ENCODE assay signal across 21 cellular contexts in the genomic region with DNA sequence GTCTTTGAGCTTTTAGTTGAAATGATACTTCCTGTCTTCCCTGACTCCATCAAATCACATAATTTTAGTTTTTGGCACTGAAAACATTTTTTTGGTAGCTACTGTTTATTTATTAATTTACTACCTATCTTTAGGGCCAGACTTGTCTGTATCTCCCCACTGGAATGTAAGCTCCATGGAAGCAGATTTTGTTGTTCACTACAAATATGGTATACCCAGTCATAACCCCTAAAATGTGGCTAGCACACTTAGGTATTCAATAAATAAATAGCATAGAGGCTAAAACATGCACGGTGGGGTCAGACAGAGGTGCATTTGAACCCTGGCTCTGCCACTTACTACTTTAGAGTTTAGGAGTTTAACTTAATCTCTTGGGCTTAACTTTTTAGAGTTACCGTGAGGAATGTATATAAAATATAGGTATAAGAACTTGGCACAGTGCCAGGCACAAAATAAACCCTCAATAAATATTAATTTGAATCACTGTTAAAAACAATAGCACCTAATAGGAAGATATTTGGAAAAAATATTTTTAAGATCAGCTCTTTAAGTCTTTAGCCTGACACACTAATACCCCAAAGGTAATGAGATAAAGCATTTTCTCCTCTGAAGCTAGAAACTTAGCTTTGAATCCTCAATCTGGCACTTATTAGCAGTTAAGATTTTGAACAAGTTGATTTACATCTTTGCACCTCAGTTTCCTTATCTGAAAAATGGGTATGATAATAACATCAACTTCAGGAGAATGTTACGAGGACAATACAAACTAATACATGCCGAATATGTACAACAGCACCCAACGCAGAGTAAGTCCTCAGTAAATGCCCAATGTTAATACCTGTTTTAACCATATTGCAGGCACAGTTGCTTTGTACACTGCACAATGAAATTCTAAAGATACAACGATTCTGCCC. TPM values are rescaled to one million over a fixed set of nuclear protein-coding genes. Genes with fewer than 3 reads are reported as not detected.
DNase-seq lines count a peak whose midpoint lies in the region; ATAC-seq and TF ChIP-seq lines count a peak whose summit lies in the region.
"Had no signal": no experiment of that assay in that cellular context is flagged by ENCODE, and none has a peak within 500 bp of the region (broad histone marks: within the 10 kb centered on the region; RNA-seq: fewer than 3 reads in every experiment).

No MANE protein-coding gene starts in this region.

- no peaks in the 10 kb centered on the region for H3K9me2 ChIP-seq in HCT116 (ENCODE audit: insufficient read depth)

- in situ Hi-C loops in Panc1 (cut with HindIII; ENCODE audit: low pct_unique_long_range_greater_than_20kb, low sequenced_read_pairs): no loop called here

- no peak overlapping the region for H3K4me2 ChIP-seq in HCT116 (ENCODE audit: low read length)
- H3K4me2 ChIP-seq: BLaER1 had no signal

- peaks cover 1% of the 10 kb centered on the region for H3K27me3 Mint-ChIP-seq in endothelial cell (ENCODE audit: unreplicated experiment)
- H3K27me3 Mint-ChIP-seq in stimulated activated naive B cell treated with anti-CD40 and anti-IgM and Interleukin-4, amounts not matched to agents 10 μg/mL and 1 μg/mL and 100 μg/mL, for 72 hours: no peaks in the 10 kb centered on the region
- no peaks in the 10 kb centered on the region for H3K27me3 Mint-ChIP-seq in stimulated activated memory B cell treated with anti-CD40 and anti-IgM and Interleukin-4, amounts not matched to agents 10 μg/mL and 1 μg/mL and 100 μg/mL, for 72 hours
- H3K27me3 Mint-ChIP-seq: CD4-positive, alpha-beta T cell had no signal

- WGBS in gastroesophageal sphincter (ENCODE audit: low coverage in 1 of 2), 2 donors: 79 to 88% methylated on average over 6 of the region's 6 CpGs

- H3K79me2 ChIP-seq in ACC112 (ENCODE audit: control insufficient read depth, insufficient read depth, low read length, unreplicated experiment) (no peaks in the 10 kb centered on the region), HCT116 (ENCODE audit: insufficient read depth, low read length) (no peaks in the 10 kb centered on the region)

- no peak for DNase-seq in HCT116 (ENCODE audit: low read depth, low spot score)
- DNase-seq in Panc1 (ENCODE audit: low read depth, low spot score): no peak
- DNase-seq in endothelial cell (ENCODE audit: low spot score): no peak
- DNase-seq in activated CD4-positive, alpha-beta T cell treated with anti-CD3 and anti-CD28 coated beads, Interleukin-2, amount 50 U/mL, for 48 hours: no peak
- no peak for DNase-seq in stimulated activated naive B cell treated with anti-CD40 and anti-IgM and Interleukin-4, amounts not matched to agents 10 μg/mL and 1 μg/mL and 100 μg/mL, for 72 hours
- DNase-seq: CD4-positive, alpha-beta T cell; COR-L47; DMS 273 treated with DMSO at 0.1 percent for 48 hours; DND-41; KBM-7; NCI-H1092 treated with DMSO at 0.1 percent for 48 hours; NCI-H1436 treated with DMSO at 0.1 percent for 48 hours; NCI-H1930; NCI-H2227 treated with DMSO at 0.1 percent for 48 hours; NCI-H510A; NK-92 treated with Interleukin-12 subunit alpha and Interleukin-12 subunit beta, amount 100 ng/mL, for 24 hours; SHP77 had no signal

- H3K27ac Mint-ChIP-seq in endothelial cell (ENCODE audit: unreplicated experiment): peak overlapping the region; percentile 3
- no peak overlapping the region for H3K27ac Mint-ChIP-seq in stimulated activated naive B cell treated with anti-CD40 and anti-IgM and Interleukin-4, amounts not matched to agents 10 μg/mL and 1 μg/mL and 100 μg/mL, for 72 hours
- no peak overlapping the region for H3K27ac Mint-ChIP-seq in stimulated activated memory B cell treated with anti-CD40 and anti-IgM and Interleukin-4, amounts not matched to agents 10 μg/mL and 1 μg/mL and 100 μg/mL, for 72 hours
- H3K27ac Mint-ChIP-seq: CD4-positive, alpha-beta T cell had no signal

- TF ChIP-seq EP300 in gastroesophageal sphincter (IDR thresholded peaks at IDR 0.05): no peak

- H3K4me1 ChIP-seq in ACC112 (ENCODE audit: control insufficient read depth, insufficient read depth, low read length, unreplicated experiment) (peaks cover 26% of the 10 kb centered on the region), HCT116 (ENCODE audit: control insufficient read depth in 1 of 2, insufficient read depth in 2 of 2, low read length in 2 of 2) (peaks cover 15 to 34% of the 10 kb centered on the region in 2 experiments), Panc1 (ENCODE audit: control insufficient read depth, insufficient read depth, low read length) (peaks cover 22% of the 10 kb centered on the region), gastroesophageal sphincter (no peaks in the 10 kb centered on the region)
- H3K4me1 ChIP-seq: BLaER1 had no signal

- H3K9ac ChIP-seq in HCT116 (ENCODE audit: low read length): no peak overlapping the region
- H3K9ac ChIP-seq: BLaER1 had no signal

- TF ChIP-seq RAD21 in HCT116 (IDR thresholded peaks at IDR 0.05; ENCODE audit: low read depth): no peak

- no peaks in the 10 kb centered on the region for H3K9me3 Mint-ChIP-seq in endothelial cell (ENCODE audit: unreplicated experiment)
- H3K9me3 Mint-ChIP-seq in stimulated activated naive B cell treated with anti-CD40 and anti-IgM and Interleukin-4, amounts not matched to agents 10 μg/mL and 1 μg/mL and 100 μg/mL, for 72 hours: no peaks in the 10 kb centered on the region
- no peaks in the 10 kb centered on the region for H3K9me3 Mint-ChIP-seq in stimulated activated memory B cell treated with anti-CD40 and anti-IgM and Interleukin-4, amounts not matched to agents 10 μg/mL and 1 μg/mL and 100 μg/mL, for 72 hours
- H3K9me3 Mint-ChIP-seq: CD4-positive, alpha-beta T cell had no signal

- ATAC-seq in HCT116: no peak
- no peak for ATAC-seq in Panc1
- ATAC-seq in stimulated activated naive B cell treated with anti-CD40 and anti-IgM and Interleukin-4, amounts not matched to agents 10 μg/mL and 1 μg/mL and 100 μg/mL, for 72 hours (replicated peaks): no peak
- no peak for ATAC-seq in gastroesophageal sphincter
- no peak for ATAC-seq in stimulated activated memory B cell treated with anti-CD40 and anti-IgM and Interleukin-4, amounts not matched to agents 10 μg/mL and 1 μg/mL and 100 μg/mL, for 72 hours

- H3K36me3 ChIP-seq in ACC112 (ENCODE audit: insufficient read depth, low read length) (peaks cover 12% of the 10 kb centered on the region; the same call in 1 of the 2 replicates), HCT116 (ENCODE audit: control insufficient read depth in 1 of 2, insufficient read depth in 2 of 2, low read length in 2 of 2) (peaks cover 2 to 9% of the 10 kb centered on the region in 2 experiments; a peak in 1 of 4 replicates), Panc1 (ENCODE audit: control insufficient read depth, insufficient read depth, low read length) (peaks cover 13% of the 10 kb centered on the region), gastroesophageal sphincter (peaks cover 0 to 68% of the 10 kb centered on the region in 2 donors)

- H4K20me1 ChIP-seq in HCT116 (ENCODE audit: insufficient read depth): no peaks in the 10 kb centered on the region
- H4K20me1 ChIP-seq: BLaER1 had no signal

- TF ChIP-seq POLR2A in HCT116 (IDR thresholded peaks at IDR 0.05; ENCODE audit: borderline replicate concordance, extremely low read depth, insufficient read depth, insufficient read length): no peak
- no peak for TF ChIP-seq POLR2A in gastroesophageal sphincter (IDR thresholded peaks at IDR 0.05)

- H3K9me3 ChIP-seq in HCT116 (ENCODE audit: control insufficient read depth in 1 of 2, insufficient read depth in 1 of 2, low read depth in 1 of 2, low read length in 2 of 2): no peaks in the 10 kb centered on the region
- no peaks in the 10 kb centered on the region for H3K9me3 ChIP-seq in Panc1 (ENCODE audit: control insufficient read depth, insufficient read depth, low read depth, low read length)
- H3K9me3 ChIP-seq in gastroesophageal sphincter: no peaks in the 10 kb centered on the region
- H3K9me3 ChIP-seq: BLaER1 had no signal

- peaks cover 49% of the 10 kb centered on the region for H3K36me3 Mint-ChIP-seq in endothelial cell (ENCODE audit: low read depth, unreplicated experiment)
- H3K36me3 Mint-ChIP-seq in stimulated activated naive B cell treated with anti-CD40 and anti-IgM and Interleukin-4, amounts not matched to agents 10 μg/mL and 1 μg/mL and 100 μg/mL, for 72 hours: peaks cover 41 to 63% of the 10 kb centered on the region in 2 donors
- H3K36me3 Mint-ChIP-seq in stimulated activated memory B cell treated with anti-CD40 and anti-IgM and Interleukin-4, amounts not matched to agents 10 μg/mL and 1 μg/mL and 100 μg/mL, for 72 hours: peaks cover 74% of the 10 kb centered on the region

- H3K27ac ChIP-seq in ACC112 (ENCODE audit: low read depth, low read length) (peak overlapping the region; percentile 63), HCT116 (ENCODE audit: low read depth, low read length) (peak overlapping the region; percentile 84), Panc1 (ENCODE audit: low read length) (peak overlapping the region; percentile 78), gastroesophageal sphincter (no peak overlapping the region)
- H3K27ac ChIP-seq: BLaER1 had no signal

- H3K4me3 Mint-ChIP-seq in endothelial cell (ENCODE audit: unreplicated experiment): peak overlapping the region; percentile 16
- H3K4me3 Mint-ChIP-seq in stimulated activated naive B cell treated with anti-CD40 and anti-IgM and Interleukin-4, amounts not matched to agents 10 μg/mL and 1 μg/mL and 100 μg/mL, for 72 hours: no peak overlapping the region
- H3K4me3 Mint-ChIP-seq in stimulated activated memory B cell treated with anti-CD40 and anti-IgM and Interleukin-4, amounts not matched to agents 10 μg/mL and 1 μg/mL and 100 μg/mL, for 72 hours: no peak overlapping the region
- H3K4me3 Mint-ChIP-seq: CD4-positive, alpha-beta T cell had no signal

- BruUV-seq in HCT116 (replicated peaks; lab: Mats Ljungman, UMichigan) (no TSS peak), Panc1 (replicated peaks; lab: Mats Ljungman, UMichigan) (no TSS peak)

- RAD21 ChIA-PET in HCT116 (lab: Charles Lee; ENCODE audit: low non-redundant PET in 1 of 2, low total read pairs in 2 of 2, uncharacterized antibody in 2 of 2, unreplicated experiment in 2 of 2): no interaction called here

- CTCF ChIA-PET in HCT116 (lab: Charles Lee): no interaction called here
- CTCF ChIA-PET in Panc1 (lab: Charles Lee): no interaction called here

- H3K4me3 ChIP-seq in ACC112 (ENCODE audit: low read depth, low read length) (peak overlapping the region; percentile 43; the same call in 1 of the 2 replicates), HCT116 (replicated peaks in 1 of 2; ENCODE audit: low read depth in 1 of 2, low read length in 2 of 2) (no peak overlapping the region), Panc1 (ENCODE audit: low read depth in 2 of 2, low read length in 2 of 2) (no peak overlapping the region), gastroesophageal sphincter (no peak overlapping the region)
- H3K4me3 ChIP-seq: BLaER1 had no signal

- POLR2A ChIA-PET in HCT116 (lab: Charles Lee): no interaction called here
- POLR2A ChIA-PET in Panc1 (lab: Charles Lee): interaction anchor here (0.6 kb wide), 1 partner anchor 50 kb away, joined by 6 read pairs; no protein-coding TSS in a partner anchor

- intact Hi-C loops in HCT116 (cut with micrococcal nuclease) (no loop called here), Panc1 (cut with micrococcal nuclease; ENCODE audit: unreplicated experiment) (no loop called here)

- TF ChIP-seq CTCF in HCT116 (IDR thresholded peaks at IDR 0.05 in 2 of 3, conservative IDR thresholded peaks at IDR 0.05 in 1 of 3; ENCODE audit: borderline replicate concordance in 1 of 3, insufficient read depth in 1 of 3, low read depth in 2 of 3, low read length in 2 of 3): no peak
- no peak for TF ChIP-seq CTCF in Panc1 (IDR thresholded peaks at IDR 0.05)
- TF ChIP-seq CTCF in endothelial cell (IDR thresholded peaks at IDR 0.05; ENCODE audit: unreplicated experiment): no peak
- TF ChIP-seq CTCF in gastroesophageal sphincter (IDR thresholded peaks at IDR 0.05): no peak

- no peak overlapping the region for H2AFZ ChIP-seq in ACC112 (ENCODE audit: low read length, unreplicated experiment)
- H2AFZ ChIP-seq in HCT116 (ENCODE audit: low read depth, low read length, poor library complexity, severe bottlenecking): no peak overlapping the region

- no peaks in the 10 kb centered on the region for H3K4me1 Mint-ChIP-seq in endothelial cell (ENCODE audit: unreplicated experiment)
- no peaks in the 10 kb centered on the region for H3K4me1 Mint-ChIP-seq in stimulated activated naive B cell treated with anti-CD40 and anti-IgM and Interleukin-4, amounts not matched to agents 10 μg/mL and 1 μg/mL and 100 μg/mL, for 72 hours
- no peaks in the 10 kb centered on the region for H3K4me1 Mint-ChIP-seq in stimulated activated memory B cell treated with anti-CD40 and anti-IgM and Interleukin-4, amounts not matched to agents 10 μg/mL and 1 μg/mL and 100 μg/mL, for 72 hours

- H3K27me3 ChIP-seq in ACC112 (ENCODE audit: insufficient read depth, low read length) (no peaks in the 10 kb centered on the region), HCT116 (ENCODE audit: insufficient read depth, low read length) (no peaks in the 10 kb centered on the region), Panc1 (ENCODE audit: control insufficient read depth, insufficient read depth, low read length) (no peaks in the 10 kb centered on the region), gastroesophageal sphincter (no peaks in the 10 kb centered on the region)
- H3K27me3 ChIP-seq: BLaER1 had no signal

RNA-seq across cellular contexts. Expression of a gene that starts 59.6 kb away (rescaled TPM):
- 207 TPM for total RNA-seq in HCT116 (2021; ENCODE audit: unreplicated experiment)
- 74.6 and 94.6 TPM in 2 replicates for polyA plus RNA-seq in HCT116 (2012)
- total RNA-seq in Panc1 (2021; ENCODE audit: unreplicated experiment): 263 TPM
- 147 TPM for polyA plus RNA-seq in Panc1 (2012; ENCODE audit: insufficient read length)
- 164 TPM for total RNA-seq in endothelial cell (ENCODE audit: unreplicated experiment)
- 100 to 1,000 TPM; 221 to 322 (median 237) TPM for total RNA-seq in gastroesophageal sphincter

Comparison
In these comparisons a context has a peak if more than half of its experiments do, and no peak if none do; other contexts are left out.
1. H3K27ac ChIP-seq: peak in ACC112 (single experiment), HCT116 (single experiment) and Panc1 (single experiment); none in gastroesophageal sphincter (0 of 4).